In genomic region chr22:46604306-46604690, GRCh38 we compare ENCODE assay signal across 10 cellular contexts. TPM values are rescaled to one million over a fixed set of nuclear protein-coding genes. Genes with fewer than 3 reads are reported as not detected.
DNase-seq lines count a peak whose midpoint lies in the region; ATAC-seq and TF ChIP-seq lines count a peak whose summit lies in the region.
"Had no signal": no experiment of that assay in that cellular context is flagged by ENCODE, and none has a peak within 500 bp of the region (broad histone marks: within the 10 kb centered on the region; RNA-seq: fewer than 3 reads in every experiment).

No MANE protein-coding gene starts in this region.

- H3K9ac ChIP-seq in smooth muscle cell (ENCODE audit: low read depth) (peak overlapping the region; percentile 46), PC-3 (ENCODE audit: low read length) (no peak overlapping the region)

- TF ChIP-seq CTCF in smooth muscle cell (IDR thresholded peaks at IDR 0.05; ENCODE audit: borderline replicate concordance, insufficient read depth, poor library complexity, severe bottlenecking) (no peak), coronary artery (IDR thresholded peaks at IDR 0.05) (no peak), PC-3 (conservative IDR thresholded peaks at IDR 0.05; ENCODE audit: low read depth, low read length) (no peak)

- peaks cover 3% of the 10 kb centered on the region for H3K4me1 ChIP-seq in smooth muscle cell (ENCODE audit: low read depth)
- H3K4me1 ChIP-seq in PC-3 (ENCODE audit: insufficient read depth, low read length): peaks cover 4% of the 10 kb centered on the region; the same call in 1 of the 2 replicates

- H3K9me3 ChIP-seq in smooth muscle cell (replicated peaks; ENCODE audit: low read depth) (no peaks in the 10 kb centered on the region), PC-3 (ENCODE audit: low read length) (no peaks in the 10 kb centered on the region)
- H3K9me3 ChIP-seq: psoas muscle had no signal

- no peaks in the 10 kb centered on the region for H3K27me3 ChIP-seq in smooth muscle cell (ENCODE audit: low read depth)
- no peaks in the 10 kb centered on the region for H3K27me3 ChIP-seq in PC-3 (ENCODE audit: low read length)

- H3K4me3 ChIP-seq in smooth muscle cell: no peak overlapping the region
- H3K4me3 ChIP-seq in coronary artery: no peak overlapping the region
- no peak overlapping the region for H3K4me3 ChIP-seq in PC-3 (ENCODE audit: low read length)
- H3K4me3 ChIP-seq: psoas muscle had no signal

- WGBS in smooth muscle cell (ENCODE audit: low lambda C conversion rate): 48% methylated on average over 8 of the region's 8 CpGs

- H3F3A ChIP-seq in smooth muscle cell (ENCODE audit: low read depth) (no peaks in the 10 kb centered on the region), PC-3 (ENCODE audit: low read length, unreplicated experiment) (no peaks in the 10 kb centered on the region)

- H3K79me2 ChIP-seq in smooth muscle cell (ENCODE audit: low read depth) (no peaks in the 10 kb centered on the region), PC-3 (ENCODE audit: low read length) (no peaks in the 10 kb centered on the region)

- ATAC-seq in PC-3 (no peak), GM21717 (IDR thresholded peaks at IDR 0.05; ENCODE audit: unreplicated experiment) (no peak)
- ATAC-seq: HCT116 had no signal

- no peaks in the 10 kb centered on the region for H3K9me2 ChIP-seq in PC-3 (replicated peaks; ENCODE audit: low read length)

- H3K36me3 ChIP-seq in smooth muscle cell (ENCODE audit: low read depth) (no peaks in the 10 kb centered on the region), PC-3 (ENCODE audit: low read depth, low read length) (no peaks in the 10 kb centered on the region)

- POLR2A ChIA-PET in PC-3 (lab: Charles Lee; ENCODE audit: unreplicated experiment): no interaction called here

- DNase-seq in ELR (ENCODE audit: low read depth): peak; percentile 10
- peak; percentile 77 for DNase-seq in RPMI8226
- DNase-seq in smooth muscle cell (lab: John Stamatoyannopoulos, UW; ENCODE audit: unreplicated experiment): no peak
- no peak for DNase-seq in coronary artery (ENCODE audit: low spot score)
- no peak for DNase-seq in PC-3
- no peak for DNase-seq in T-helper 9 cell

- H2AFZ ChIP-seq in smooth muscle cell (ENCODE audit: low read depth) (no peak overlapping the region), PC-3 (ENCODE audit: low read length) (no peak overlapping the region)

- intact Hi-C loops in PC-3 (cut with micrococcal nuclease): no loop called here

- H4K20me1 ChIP-seq in smooth muscle cell (ENCODE audit: low read depth): peaks cover 38% of the 10 kb centered on the region
- H4K20me1 ChIP-seq in PC-3 (ENCODE audit: low read length): no peaks in the 10 kb centered on the region

- BruUV-seq in PC-3 (replicated peaks; lab: Mats Ljungman, UMichigan): no TSS peak

- CTCF ChIA-PET in PC-3 (lab: Charles Lee): no interaction called here

- H3K4me2 ChIP-seq in smooth muscle cell (peak overlapping the region; percentile 70), PC-3 (ENCODE audit: low read length) (no peak overlapping the region)

- H3K27ac ChIP-seq in cingulate gyrus (ENCODE audit: low read depth, low read length): peak overlapping the region; percentile 19
- H3K27ac ChIP-seq in smooth muscle cell (ENCODE audit: low read depth): no peak overlapping the region
- H3K27ac ChIP-seq in coronary artery: peak overlapping the region in 1 of 2 donors; percentile 9
- no peak overlapping the region for H3K27ac ChIP-seq in PC-3 (ENCODE audit: low read length)
- H3K27ac ChIP-seq: psoas muscle had no signal

RNA-seq across cellular contexts. Expression of gene GRAMD4, which starts 15.9 kb away (rescaled TPM):
- 7.5 and 16.6 TPM in 2 replicates for total RNA-seq in smooth muscle cell
- 14.5 and 15.5 TPM in 2 replicates for polyA plus RNA-seq in smooth muscle cell
- total RNA-seq in PC-3 (2014; rRNA removed): 18.9 and 25.3 TPM in 2 replicates

Comparison
In these comparisons a context has a peak if more than half of its experiments do, and no peak if none do; other contexts are left out.
1. DNase-seq: peak in ELR (single experiment) and RPMI8226 (single experiment); none in smooth muscle cell (single experiment), coronary artery (single experiment), PC-3 (single experiment) and T-helper 9 cell (single experiment).